Comparison of ENCODE assay signal across 11 cellular contexts in genomic region chr1:44786841-44787426, GRCh38. TPM values are rescaled to one million over a fixed set of nuclear protein-coding genes. Genes with fewer than 3 reads are reported as not detected.
DNase-seq lines count a peak whose midpoint lies in the region; ATAC-seq and TF ChIP-seq lines count a peak whose summit lies in the region.
"Had no signal": no experiment of that assay in that cellular context is flagged by ENCODE, and none has a peak within 500 bp of the region (broad histone marks: within the 10 kb centered on the region; RNA-seq: fewer than 3 reads in every experiment).

No MANE protein-coding gene starts in this region.

- no peak for ATAC-seq in gastrocnemius medialis
- ATAC-seq in GM19397 (IDR thresholded peaks at IDR 0.05; ENCODE audit: unreplicated experiment), result no peak
- ATAC-seq in GM19324 (IDR thresholded peaks at IDR 0.05; ENCODE audit: low FRiP score, unreplicated experiment), result no peak

- H3K27me3 ChIP-seq in Peyer's patch, result no peaks in the 10 kb centered on the region
- H3K27me3 ChIP-seq in esophagus squamous epithelium, result no peaks in the 10 kb centered on the region
- H3K27me3 ChIP-seq in gastrocnemius medialis, result no peaks in the 10 kb centered on the region

- TF ChIP-seq CTCF in GM12875 (IDR thresholded peaks at IDR 0.05; ENCODE audit: borderline replicate concordance, insufficient read depth, low read depth, low read length) (no peak), Peyer's patch (IDR thresholded peaks at IDR 0.05) (no peak), esophagus squamous epithelium (IDR thresholded peaks at IDR 0.05) (no peak), gastrocnemius medialis (IDR thresholded peaks at IDR 0.05 in 4 of 5, conservative IDR thresholded peaks at IDR 0.05 in 1 of 5) (no peak)

- TF ChIP-seq POLR2A in Peyer's patch (IDR thresholded peaks at IDR 0.05), result no peak
- TF ChIP-seq POLR2A in esophagus squamous epithelium (IDR thresholded peaks at IDR 0.05), result no peak
- TF ChIP-seq POLR2A in gastrocnemius medialis (IDR thresholded peaks at IDR 0.05), result no peak
- TF ChIP-seq POLR2A in erythroblast (IDR thresholded peaks at IDR 0.05; ENCODE audit: low read length), result no peak

- H3K4me1 ChIP-seq in Peyer's patch, result peaks cover 0 to 31% (median 25%) of the 10 kb centered on the region in 4 donors
- H3K4me1 ChIP-seq in esophagus squamous epithelium, result peaks cover 20 to 45% (median 27%) of the 10 kb centered on the region in 3 donors
- H3K4me1 ChIP-seq in gastrocnemius medialis, result peaks cover 19 to 28% of the 10 kb centered on the region in 2 donors

- in situ Hi-C loops in gastrocnemius medialis (cut with MboI; ENCODE audit: low sequenced_read_pairs in 4 of 4), result loop anchor here in 2 of 4 donors (10.0 to 25.0 kb wide), 3 partner anchors 48 to 725 kb away; partner anchors contain the start of genes CCDC163 (in 1 of the 2), EIF2B3 (in 1 of the 2), MMACHC (in 1 of the 2) and PRDX1 (in 1 of the 2)

- H3K27ac ChIP-seq in Peyer's patch, result peak overlapping the region; percentile 15 to 89 (median 52)
- H3K27ac ChIP-seq in esophagus squamous epithelium, result peak overlapping the region in 3 of 4 donors; percentile 24 to 81 (median 77)
- H3K27ac ChIP-seq in gastrocnemius medialis, result peak overlapping the region; percentile 44 to 64 (median 55)

- 74 to 81% methylated on average over 4 to 5 of the region's 9 CpGs for WGBS in esophagus squamous epithelium, 2 donors

- no peak for DNase-seq in Peyer's patch
- DNase-seq in esophagus squamous epithelium (lab: John Stamatoyannopoulos, UW), result no peak
- DNase-seq in gastrocnemius medialis, result no peak
- no peak for DNase-seq in NCI-H2107 (lab: John Stamatoyannopoulos, UW)
- DNase-seq in erythroblast (lab: John Stamatoyannopoulos, UW), result no peak
- DNase-seq: NCI-H1930 had no signal

- H3K36me3 ChIP-seq in Peyer's patch (no peaks in the 10 kb centered on the region), esophagus squamous epithelium (peaks cover 0 to 4% (median 0%) of the 10 kb centered on the region in 3 donors), gastrocnemius medialis (no peaks in the 10 kb centered on the region)

- peak overlapping the region; percentile 57 for H3K4me3 ChIP-seq in GM12875 (ENCODE audit: low read depth, low read length)
- H3K4me3 ChIP-seq in Peyer's patch, result peak overlapping the region in 1 of 4 donors; percentile 58
- H3K4me3 ChIP-seq in esophagus squamous epithelium, result peak overlapping the region in 2 of 4 donors; percentile 51 to 63
- H3K4me3 ChIP-seq in gastrocnemius medialis, result no peak overlapping the region

- H3K9me3 ChIP-seq in Peyer's patch (no peaks in the 10 kb centered on the region), esophagus squamous epithelium (no peaks in the 10 kb centered on the region), gastrocnemius medialis (no peaks in the 10 kb centered on the region)
- H3K9me3 ChIP-seq: SK-N-SH had no signal

- intact Hi-C loops in esophagus squamous epithelium (cut with DNase I) (loop anchor here (10.0 kb wide), 1 partner anchor 48 kb away; no protein-coding TSS in a partner anchor), gastrocnemius medialis (cut with DNase I; ENCODE audit: low total_unique reads) (loop anchor here (5.0 kb wide), 3 partner anchors 35 to 225 kb away; partner anchors contain the start of genes HECTD3 and UROD)

RNA-seq across cellular contexts. Expression of gene BEST4, which starts 1.0 kb away (rescaled TPM):
- total RNA-seq in Peyer's patch, result 10 to 100 TPM in 3 of 4 donors, 1 to 10 TPM in 1; 5.0 to 59.8 (median 28.6) TPM
- total RNA-seq in esophagus squamous epithelium, result under 1 TPM in 1 of 4 donors, not detected in 3; 0.26 TPM
- under 1 TPM in 1 of 4 donors, not detected in 3; 0.32 TPM for total RNA-seq in gastrocnemius medialis

RNA-seq across cellular contexts. Expression of gene RPS8, which starts 11.6 kb away (rescaled TPM):
- total RNA-seq in Peyer's patch (1,000 to 10,000 TPM in 1 of 4 donors, 100 to 1,000 TPM in 3; 456 to 1,875 (median 819) TPM), esophagus squamous epithelium (1,000 to 10,000 TPM; 1,915 to 3,855 (median 2,689) TPM), gastrocnemius medialis (1,000 to 10,000 TPM; 1,137 to 2,085 (median 1,818) TPM)

RNA-seq across cellular contexts. Expression of gene PLK3, which starts 13.2 kb away (rescaled TPM):
- 10 to 100 TPM in 3 of 4 donors, 1 to 10 TPM in 1; 7.7 to 28.1 (median 23.5) TPM for total RNA-seq in Peyer's patch
- 10 to 100 TPM; 10.3 to 36.2 (median 30.7) TPM for total RNA-seq in esophagus squamous epithelium
- total RNA-seq in gastrocnemius medialis, result 1 to 10 TPM; 1.6 to 4.3 (median 3.6) TPM

RNA-seq across cellular contexts. Expression of gene DYNLT4, which starts 20.2 kb away (rescaled TPM):
- total RNA-seq in Peyer's patch (1 to 10 TPM in 1 of 4 donors, not detected in 3; 3.5 TPM), esophagus squamous epithelium (not detected), gastrocnemius medialis (not detected)
- total RNA-seq: myocyte had no signal

RNA-seq across cellular contexts. Expression of gene BTBD19, which starts 21.4 kb away (rescaled TPM):
- total RNA-seq in Peyer's patch (1 to 10 TPM; 2.6 to 7.4 (median 3.5) TPM), esophagus squamous epithelium (1 to 10 TPM in 3 of 4 donors, under 1 TPM in 1; 0.68 to 5.3 (median 4.1) TPM), gastrocnemius medialis (1 to 10 TPM in 1 of 4 donors, under 1 TPM in 2, not detected in 1; 0.71 to 1.4 (median 0.91) TPM)

Comparison
In these comparisons a context has a peak if more than half of its experiments do, and no peak if none do; other contexts are left out.
1. RNA of gene BEST4, which starts 1.0 kb away (total RNA-seq): 5.0 to 59.8 TPM in Peyer's patch; 0.32 TPM in gastrocnemius medialis and 0.26 TPM in esophagus squamous epithelium; every median in the first group is over 4 times any median in the second.
2. Peak in every context shown above with its lines, with median percentiles within 50 percentile points of each other: H3K27ac ChIP-seq.